In genomic region chr15:38320181-38320580, GRCh38 we compare ENCODE assay signal across 17 cellular contexts.
"Had no signal": no experiment of that assay in that cellular context is flagged by ENCODE, and none has a peak within 500 bp of the region (broad histone marks: within the 10 kb centered on the region; RNA-seq: fewer than 3 reads in every experiment).

No MANE protein-coding gene starts in this region.

- H3K27me3 ChIP-seq: ascending aorta, heart right ventricle, thyroid gland had no signal

- H3K4me3 ChIP-seq: ascending aorta, heart right ventricle, thyroid gland had no signal

- H3K36me3 ChIP-seq: ascending aorta had no signal

- H3K27ac Mint-ChIP-seq: activated CD4-positive, alpha-beta T cell treated with anti-CD3 and anti-CD28 coated beads, Interleukin-2, amount 10 ng/mL, durations not matched to agents 7 days and 5 days; activated CD8-positive, alpha-beta T cell treated with anti-CD3 and anti-CD28 coated beads, Interleukin-2, amount 10 ng/mL, durations not matched to agents 7 days and 5 days; activated T-cell treated with anti-CD3 and anti-CD28 coated beads, Interleukin-2, amount 50 U/mL, for 72 hours; effector memory CD8-positive, alpha-beta T cell; memory B cell; T-cell had no signal

- H3K27ac ChIP-seq: ascending aorta, heart right ventricle, thyroid gland had no signal

- H3K36me3 Mint-ChIP-seq: memory B cell, T-cell had no signal

- H3K27me3 Mint-ChIP-seq: effector memory CD8-positive, alpha-beta T cell; memory B cell had no signal

- H3K9me3 ChIP-seq: ascending aorta, heart right ventricle, thyroid gland had no signal

- H3K4me3 Mint-ChIP-seq: activated CD4-positive, alpha-beta T cell treated with anti-CD3 and anti-CD28 coated beads, Interleukin-2, amount 10 ng/mL, durations not matched to agents 7 days and 5 days; activated CD8-positive, alpha-beta T cell treated with anti-CD3 and anti-CD28 coated beads, Interleukin-2, amount 10 ng/mL, durations not matched to agents 7 days and 5 days; activated T-cell treated with anti-CD3 and anti-CD28 coated beads, Interleukin-2, amount 50 U/mL, for 72 hours; effector memory CD8-positive, alpha-beta T cell; memory B cell; T-cell had no signal

- H3K4me1 Mint-ChIP-seq: activated CD4-positive, alpha-beta T cell treated with anti-CD3 and anti-CD28 coated beads, Interleukin-2, amount 10 ng/mL, durations not matched to agents 7 days and 5 days; memory B cell had no signal

- DNase-seq: activated CD4-positive, alpha-beta T cell treated with anti-CD3 and anti-CD28 coated beads, Interleukin-2, amount 10 ng/mL, durations not matched to agents 7 days and 5 days; activated CD8-positive, alpha-beta T cell treated with anti-CD3 and anti-CD28 coated beads, Interleukin-2, amount 10 ng/mL, durations not matched to agents 7 days and 5 days; activated effector memory CD4-positive, alpha-beta T cell treated with anti-CD3 and anti-CD28 coated beads, Interleukin-2, amount 50 U/mL, for 16 hours; activated naive CD4-positive, alpha-beta T cell treated with anti-CD3 and anti-CD28 coated beads, Interleukin-2, amount 50 U/mL, for 16 hours; activated T-cell treated with anti-CD3 and anti-CD28 coated beads, Interleukin-2, amount 50 U/mL, for 72 hours; effector memory CD8-positive, alpha-beta T cell; heart right ventricle; kidney glomerular epithelial cell; left ventricle myocardium superior; stimulated activated CD4-positive, alpha-beta T cell treated with anti-CD3 and anti-CD28 coated beads, Interleukin-2, amount 100 ng/mL, for 24 hours; stimulated activated naive CD4-positive, alpha-beta T cell treated with Interleukin-2 at 50 U/mL for 16 hours; T-cell; T-helper 9 cell; thyroid gland had no signal

- H3K9me3 Mint-ChIP-seq: activated CD4-positive, alpha-beta T cell treated with anti-CD3 and anti-CD28 coated beads, Interleukin-2, amount 10 ng/mL, durations not matched to agents 7 days and 5 days; activated T-cell treated with anti-CD3 and anti-CD28 coated beads, Interleukin-2, amount 50 U/mL, for 72 hours; effector memory CD8-positive, alpha-beta T cell; memory B cell; T-cell had no signal

- ATAC-seq: activated CD4-positive, CD25-positive, alpha-beta regulatory T cell treated with anti-CD3 and anti-CD28 coated beads, Interleukin-2, amount 50 U/mL, for 24 hours; activated CD8-positive, alpha-beta T cell treated with anti-CD3 and anti-CD28 coated beads, Interleukin-2, amount 10 ng/mL, durations not matched to agents 7 days and 5 days; activated T-cell treated with anti-CD3 and anti-CD28 coated beads, Interleukin-2, amount 50 U/mL, for 72 hours; effector memory CD8-positive, alpha-beta T cell; heart right ventricle; left ventricle myocardium superior; T-cell had no signal
